ENCODE assay signal across 1 cellular context in the genomic region with DNA sequence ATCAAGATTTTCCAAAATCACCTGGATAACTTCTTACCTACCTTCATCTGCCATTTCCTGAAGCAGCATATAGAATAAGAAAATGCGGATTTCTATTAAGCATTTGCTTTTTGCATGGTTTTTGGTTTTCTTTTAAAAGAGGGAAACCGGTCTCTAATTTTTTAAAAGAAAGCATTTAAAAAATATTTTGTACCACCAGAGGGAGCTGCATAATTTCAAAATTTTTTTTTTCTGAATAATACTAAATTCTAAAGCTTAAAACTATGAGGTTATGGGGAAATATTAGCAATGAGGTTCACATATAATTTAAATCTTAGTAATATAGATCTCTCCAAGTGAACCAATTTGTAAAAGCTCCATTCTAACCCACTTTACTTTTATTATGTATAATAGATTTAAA.
TF ChIP-seq lines count a peak whose summit lies in the region.

No MANE protein-coding gene starts in this region.

TF ChIP-seq in HepG2, 621 proteins besides CTCF, POLR2A, EP300 and RAD21 (continued from another document):
- TF ChIP-seq LBX2 (CRISPR knock-in tag; IDR thresholded peaks at IDR 0.05; ENCODE audit: borderline replicate concordance), result no peak
- TF ChIP-seq, protein P1, sequence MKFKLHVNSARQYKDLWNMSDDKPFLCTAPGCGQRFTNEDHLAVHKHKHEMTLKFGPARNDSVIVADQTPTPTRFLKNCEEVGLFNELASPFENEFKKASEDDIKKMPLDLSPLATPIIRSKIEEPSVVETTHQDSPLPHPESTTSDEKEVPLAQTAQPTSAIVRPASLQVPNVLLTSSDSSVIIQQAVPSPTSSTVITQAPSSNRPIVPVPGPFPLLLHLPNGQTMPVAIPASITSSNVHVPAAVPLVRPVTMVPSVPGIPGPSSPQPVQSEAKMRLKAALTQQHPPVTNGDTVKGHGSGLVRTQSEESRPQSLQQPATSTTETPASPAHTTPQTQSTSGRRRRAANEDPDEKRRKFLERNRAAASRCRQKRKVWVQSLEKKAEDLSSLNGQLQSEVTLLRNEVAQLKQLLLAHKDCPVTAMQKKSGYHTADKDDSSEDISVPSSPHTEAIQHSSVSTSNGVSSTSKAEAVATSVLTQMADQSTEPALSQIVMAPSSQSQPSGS (CRISPR knock-in tag; IDR thresholded peaks at IDR 0.05), result no peak
- TF ChIP-seq TEAD3 (CRISPR knock-in tag; optimal IDR thresholded peaks at IDR 0.05; ENCODE audit: borderline replicate concordance), result no peak
- no peak for TF ChIP-seq SOX6 (IDR thresholded peaks at IDR 0.05)
- TF ChIP-seq SOX6 (CRISPR knock-in tag; IDR thresholded peaks at IDR 0.05), result no peak
TF ChIP-seq in HepG2: peak in this region for 0.
